1 cellular context compared by ENCODE assay signal in genomic region chr19:6777434-6777833, GRCh38.
TF ChIP-seq lines count a peak whose summit lies in the region.

No MANE protein-coding gene starts in this region.

TF ChIP-seq in GM12878, 131 proteins besides CTCF, POLR2A, EP300 and RAD21:
- no peak for TF ChIP-seq HCFC1 (IDR thresholded peaks at IDR 0.05; ENCODE audit: low read length)
- no peak for TF ChIP-seq SMAD5 (IDR thresholded peaks at IDR 0.05; ENCODE audit: low read depth)
- TF ChIP-seq IKZF2 (IDR thresholded peaks at IDR 0.05), result no peak
- TF ChIP-seq MXI1 (IDR thresholded peaks at IDR 0.05; ENCODE audit: low read depth, low read length), result no peak
- no peak for TF ChIP-seq CBFB (IDR thresholded peaks at IDR 0.05; ENCODE audit: low read depth)
- TF ChIP-seq, protein P1, sequence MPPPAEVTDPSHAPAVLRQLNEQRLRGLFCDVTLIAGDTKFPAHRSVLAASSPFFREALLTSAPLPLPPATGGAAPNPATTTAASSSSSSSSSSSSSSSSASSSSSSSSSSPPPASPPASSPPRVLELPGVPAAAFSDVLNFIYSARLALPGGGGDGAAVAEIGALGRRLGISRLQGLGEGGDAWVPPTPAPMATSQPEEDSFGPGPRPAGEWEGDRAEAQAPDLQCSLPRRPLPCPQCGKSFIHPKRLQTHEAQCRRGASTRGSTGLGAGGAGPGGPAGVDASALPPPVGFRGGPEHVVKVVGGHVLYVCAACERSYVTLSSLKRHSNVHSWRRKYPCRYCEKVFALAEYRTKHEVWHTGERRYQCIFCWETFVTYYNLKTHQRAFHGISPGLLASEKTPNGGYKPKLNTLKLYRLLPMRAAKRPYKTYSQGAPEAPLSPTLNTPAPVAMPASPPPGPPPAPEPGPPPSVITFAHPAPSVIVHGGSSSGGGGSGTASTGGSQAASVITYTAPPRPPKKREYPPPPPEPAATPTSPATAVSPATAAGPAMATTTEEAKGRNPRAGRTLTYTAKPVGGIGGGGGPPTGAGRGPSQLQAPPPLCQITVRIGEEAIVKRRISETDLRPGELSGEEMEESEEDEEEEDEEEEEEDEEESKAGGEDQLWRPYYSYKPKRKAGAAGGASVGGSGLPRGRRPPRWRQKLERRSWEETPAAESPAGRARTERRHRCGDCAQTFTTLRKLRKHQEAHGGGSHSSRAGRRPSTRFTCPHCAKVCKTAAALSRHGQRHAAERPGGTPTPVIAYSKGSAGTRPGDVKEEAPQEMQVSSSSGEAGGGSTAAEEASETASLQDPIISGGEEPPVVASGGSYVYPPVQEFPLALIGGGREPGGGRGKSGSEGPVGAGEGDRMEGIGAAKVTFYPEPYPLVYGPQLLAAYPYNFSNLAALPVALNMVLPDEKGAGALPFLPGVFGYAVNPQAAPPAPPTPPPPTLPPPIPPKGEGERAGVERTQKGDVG (CRISPR knock-in tag; IDR thresholded peaks at IDR 0.05), result no peak
- TF ChIP-seq ZNF592 (IDR thresholded peaks at IDR 0.05), result no peak
- TF ChIP-seq RCOR1 (conservative IDR thresholded peaks at IDR 0.05; ENCODE audit: low read depth, low read length), result no peak
- TF ChIP-seq RELA (IDR thresholded peaks at IDR 0.05; ENCODE audit: borderline replicate concordance, partially characterized antibody), result no peak
- TF ChIP-seq WRNIP1 (IDR thresholded peaks at IDR 0.05; ENCODE audit: borderline replicate concordance, low read depth, low read length), result no peak
- TF ChIP-seq, protein P2, sequence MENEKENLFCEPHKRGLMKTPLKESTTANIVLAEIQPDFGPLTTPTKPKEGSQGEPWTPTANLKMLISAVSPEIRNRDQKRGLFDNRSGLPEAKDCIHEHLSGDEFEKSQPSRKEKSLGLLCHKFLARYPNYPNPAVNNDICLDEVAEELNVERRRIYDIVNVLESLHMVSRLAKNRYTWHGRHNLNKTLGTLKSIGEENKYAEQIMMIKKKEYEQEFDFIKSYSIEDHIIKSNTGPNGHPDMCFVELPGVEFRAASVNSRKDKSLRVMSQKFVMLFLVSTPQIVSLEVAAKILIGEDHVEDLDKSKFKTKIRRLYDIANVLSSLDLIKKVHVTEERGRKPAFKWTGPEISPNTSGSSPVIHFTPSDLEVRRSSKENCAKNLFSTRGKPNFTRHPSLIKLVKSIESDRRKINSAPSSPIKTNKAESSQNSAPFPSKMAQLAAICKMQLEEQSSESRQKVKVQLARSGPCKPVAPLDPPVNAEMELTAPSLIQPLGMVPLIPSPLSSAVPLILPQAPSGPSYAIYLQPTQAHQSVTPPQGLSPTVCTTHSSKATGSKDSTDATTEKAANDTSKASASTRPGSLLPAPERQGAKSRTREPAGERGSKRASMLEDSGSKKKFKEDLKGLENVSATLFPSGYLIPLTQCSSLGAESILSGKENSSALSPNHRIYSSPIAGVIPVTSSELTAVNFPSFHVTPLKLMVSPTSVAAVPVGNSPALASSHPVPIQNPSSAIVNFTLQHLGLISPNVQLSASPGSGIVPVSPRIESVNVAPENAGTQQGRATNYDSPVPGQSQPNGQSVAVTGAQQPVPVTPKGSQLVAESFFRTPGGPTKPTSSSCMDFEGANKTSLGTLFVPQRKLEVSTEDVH (IDR thresholded peaks at IDR 0.05; ENCODE audit: low read depth, partially characterized antibody), result no peak
- no peak for TF ChIP-seq ZZZ3 (IDR thresholded peaks at IDR 0.05; ENCODE audit: control insufficient read depth, insufficient read length, low read depth)
- TF ChIP-seq ZNF622 (IDR thresholded peaks at IDR 0.05), result no peak
- TF ChIP-seq PBX3 (IDR thresholded peaks at IDR 0.05; ENCODE audit: insufficient replicate concordance, low read depth, low read length), result no peak
- no peak for TF ChIP-seq POU2F2 (IDR thresholded peaks at IDR 0.05; ENCODE audit: borderline replicate concordance, low read depth, low read length)
- TF ChIP-seq, protein P3, sequence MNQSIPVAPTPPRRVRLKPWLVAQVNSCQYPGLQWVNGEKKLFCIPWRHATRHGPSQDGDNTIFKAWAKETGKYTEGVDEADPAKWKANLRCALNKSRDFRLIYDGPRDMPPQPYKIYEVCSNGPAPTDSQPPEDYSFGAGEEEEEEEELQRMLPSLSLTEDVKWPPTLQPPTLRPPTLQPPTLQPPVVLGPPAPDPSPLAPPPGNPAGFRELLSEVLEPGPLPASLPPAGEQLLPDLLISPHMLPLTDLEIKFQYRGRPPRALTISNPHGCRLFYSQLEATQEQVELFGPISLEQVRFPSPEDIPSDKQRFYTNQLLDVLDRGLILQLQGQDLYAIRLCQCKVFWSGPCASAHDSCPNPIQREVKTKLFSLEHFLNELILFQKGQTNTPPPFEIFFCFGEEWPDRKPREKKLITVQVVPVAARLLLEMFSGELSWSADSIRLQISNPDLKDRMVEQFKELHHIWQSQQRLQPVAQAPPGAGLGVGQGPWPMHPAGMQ (IDR thresholded peaks at IDR 0.05; ENCODE audit: borderline replicate concordance), result no peak
- no peak for TF ChIP-seq CHD2 (IDR thresholded peaks at IDR 0.05; ENCODE audit: borderline replicate concordance, low read depth, low read length)
- TF ChIP-seq RUNX3 (IDR thresholded peaks at IDR 0.05; ENCODE audit: low read length), result no peak
- TF ChIP-seq, protein P4, sequence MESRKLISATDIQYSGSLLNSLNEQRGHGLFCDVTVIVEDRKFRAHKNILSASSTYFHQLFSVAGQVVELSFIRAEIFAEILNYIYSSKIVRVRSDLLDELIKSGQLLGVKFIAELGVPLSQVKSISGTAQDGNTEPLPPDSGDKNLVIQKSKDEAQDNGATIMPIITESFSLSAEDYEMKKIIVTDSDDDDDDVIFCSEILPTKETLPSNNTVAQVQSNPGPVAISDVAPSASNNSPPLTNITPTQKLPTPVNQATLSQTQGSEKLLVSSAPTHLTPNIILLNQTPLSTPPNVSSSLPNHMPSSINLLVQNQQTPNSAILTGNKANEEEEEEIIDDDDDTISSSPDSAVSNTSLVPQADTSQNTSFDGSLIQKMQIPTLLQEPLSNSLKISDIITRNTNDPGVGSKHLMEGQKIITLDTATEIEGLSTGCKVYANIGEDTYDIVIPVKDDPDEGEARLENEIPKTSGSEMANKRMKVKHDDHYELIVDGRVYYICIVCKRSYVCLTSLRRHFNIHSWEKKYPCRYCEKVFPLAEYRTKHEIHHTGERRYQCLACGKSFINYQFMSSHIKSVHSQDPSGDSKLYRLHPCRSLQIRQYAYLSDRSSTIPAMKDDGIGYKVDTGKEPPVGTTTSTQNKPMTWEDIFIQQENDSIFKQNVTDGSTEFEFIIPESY (IDR thresholded peaks at IDR 0.05), result no peak
